Comparison of ENCODE assay signal across 8 cellular contexts in the genomic region with DNA sequence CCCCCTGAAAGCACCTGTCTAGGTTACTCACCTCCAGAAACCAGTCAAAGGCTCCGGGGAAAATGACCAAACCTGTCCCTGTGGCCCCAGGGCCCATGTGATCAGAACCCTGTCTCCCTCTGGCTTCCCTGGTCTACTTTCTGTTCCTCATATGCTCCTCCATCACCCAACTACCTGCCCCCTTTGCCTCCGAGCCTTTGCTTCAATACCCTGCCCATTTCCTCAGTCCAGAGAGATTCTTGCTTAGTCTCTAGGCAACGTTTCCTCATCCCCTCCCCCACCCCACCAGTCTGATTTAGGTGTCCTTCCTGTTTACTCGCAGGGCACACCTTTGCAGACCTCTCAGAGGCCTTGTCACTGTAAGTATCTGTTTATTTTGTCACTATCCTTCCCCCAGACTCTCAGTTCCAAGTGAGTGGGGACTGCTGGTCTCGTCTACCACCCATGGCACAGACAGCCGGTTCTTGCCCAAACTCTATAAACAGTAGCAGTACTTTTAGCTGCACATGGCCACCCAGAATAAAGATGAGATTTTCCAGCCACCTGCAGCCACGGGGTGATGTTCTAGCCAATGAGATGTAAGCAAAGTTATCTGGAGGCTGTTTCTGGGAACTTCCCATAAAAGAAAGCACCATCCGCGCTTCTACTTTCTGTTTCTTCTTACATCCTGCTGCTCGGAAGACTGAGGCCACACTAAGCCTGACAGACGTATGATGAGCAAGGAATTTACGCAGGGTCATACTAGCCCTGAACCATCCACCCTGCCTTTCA. TPM values are rescaled to one million over a fixed set of nuclear protein-coding genes. Genes with fewer than 3 reads are reported as not detected.
A peak's percentile ranks its signal among the peaks of the same experiment; 100 is the strongest.
DNase-seq lines count a peak whose midpoint lies in the region; ATAC-seq and FAIRE-seq lines count a peak whose summit lies in the region.

No MANE protein-coding gene starts in this region.

- ATAC-seq in GM19438 (IDR thresholded peaks at IDR 0.05; ENCODE audit: low read depth, unreplicated experiment), result peak; percentile 91
- ATAC-seq in HG03520 (IDR thresholded peaks at IDR 0.05; ENCODE audit: unreplicated experiment), result peak; percentile 86
- peak; percentile 78 for ATAC-seq in activated CD8-positive, alpha-beta T cell treated with anti-CD3 and anti-CD28 coated beads, Interleukin-2, amount 10 ng/mL, durations not matched to agents 7 days and 5 days
- peak; percentile 87 for ATAC-seq in stimulated activated effector memory CD8-positive, alpha-beta T cell treated with anti-CD3 and anti-CD28 coated beads, Interleukin-12 subunit alpha, Interleukin-12 subunit beta, amount 100 ng/mL, for 72 hours

- H3K4me3 Mint-ChIP-seq in activated CD8-positive, alpha-beta T cell treated with anti-CD3 and anti-CD28 coated beads, Interleukin-2, amount 10 ng/mL, durations not matched to agents 7 days and 5 days, result peak overlapping the region; percentile 75
- peak overlapping the region; percentile 83 to 91 (median 87) for H3K4me3 Mint-ChIP-seq in immature natural killer cell
- H3K4me3 Mint-ChIP-seq in stimulated activated effector memory CD8-positive, alpha-beta T cell treated with anti-CD3 and anti-CD28 coated beads, Interleukin-12 subunit alpha, Interleukin-12 subunit beta, amount 100 ng/mL, for 72 hours, result peak overlapping the region; percentile 82

- peaks cover 41% of the 10 kb centered on the region for H3K36me3 Mint-ChIP-seq in activated CD8-positive, alpha-beta T cell treated with anti-CD3 and anti-CD28 coated beads, Interleukin-2, amount 10 ng/mL, durations not matched to agents 7 days and 5 days (ENCODE audit: low read depth)
- peaks cover 0 to 3% (median 0%) of the 10 kb centered on the region in 3 donors for H3K36me3 Mint-ChIP-seq in immature natural killer cell
- H3K36me3 Mint-ChIP-seq in stimulated activated effector memory CD8-positive, alpha-beta T cell treated with anti-CD3 and anti-CD28 coated beads, Interleukin-12 subunit alpha, Interleukin-12 subunit beta, amount 100 ng/mL, for 72 hours, result peaks cover 36% of the 10 kb centered on the region

- H3K4me2 ChIP-seq in BLaER1, result peak overlapping the region; percentile 79

- CTCF ChIA-PET in activated CD8-positive, alpha-beta T cell treated with anti-CD3 and anti-CD28 coated beads, Interleukin-2, amount 10 ng/mL, durations not matched to agents 7 days and 5 days (lab: Charles Lee), result interaction anchor here (1.0 to 4.4 kb wide), 5 partner anchors 9 to 23 kb away, joined by 3 to 39 read pairs (median 4); partner anchors contain the start of gene ELOVL5

- no peaks in the 10 kb centered on the region for H3K27me3 Mint-ChIP-seq in activated CD8-positive, alpha-beta T cell treated with anti-CD3 and anti-CD28 coated beads, Interleukin-2, amount 10 ng/mL, durations not matched to agents 7 days and 5 days (ENCODE audit: low read depth)
- H3K27me3 Mint-ChIP-seq in immature natural killer cell (ENCODE audit: low read depth in 3 of 3), result peaks cover 0 to 4% (median 3%) of the 10 kb centered on the region in 3 donors

- peak overlapping the region; percentile 94 for H3K27ac Mint-ChIP-seq in activated CD8-positive, alpha-beta T cell treated with anti-CD3 and anti-CD28 coated beads, Interleukin-2, amount 10 ng/mL, durations not matched to agents 7 days and 5 days
- peak overlapping the region; percentile 96 to 100 (median 98) for H3K27ac Mint-ChIP-seq in immature natural killer cell
- H3K27ac Mint-ChIP-seq in stimulated activated effector memory CD8-positive, alpha-beta T cell treated with anti-CD3 and anti-CD28 coated beads, Interleukin-12 subunit alpha, Interleukin-12 subunit beta, amount 100 ng/mL, for 72 hours, result peak overlapping the region; percentile 99

- H3K9ac ChIP-seq in BLaER1, result peak overlapping the region; percentile 45

- H3K4me1 ChIP-seq in BLaER1, result peaks cover 62% of the 10 kb centered on the region

- H3K4me1 Mint-ChIP-seq in activated CD8-positive, alpha-beta T cell treated with anti-CD3 and anti-CD28 coated beads, Interleukin-2, amount 10 ng/mL, durations not matched to agents 7 days and 5 days (ENCODE audit: low read depth), result peaks cover 82% of the 10 kb centered on the region
- H3K4me1 Mint-ChIP-seq in immature natural killer cell, result peaks cover 85 to 93% of the 10 kb centered on the region in 2 donors
- peaks cover 86% of the 10 kb centered on the region for H3K4me1 Mint-ChIP-seq in stimulated activated effector memory CD8-positive, alpha-beta T cell treated with anti-CD3 and anti-CD28 coated beads, Interleukin-12 subunit alpha, Interleukin-12 subunit beta, amount 100 ng/mL, for 72 hours

- H3K9me3 Mint-ChIP-seq in activated CD8-positive, alpha-beta T cell treated with anti-CD3 and anti-CD28 coated beads, Interleukin-2, amount 10 ng/mL, durations not matched to agents 7 days and 5 days (ENCODE audit: insufficient read depth), result peaks cover 4% of the 10 kb centered on the region
- no peaks in the 10 kb centered on the region for H3K9me3 Mint-ChIP-seq in immature natural killer cell
- H3K9me3 Mint-ChIP-seq in stimulated activated effector memory CD8-positive, alpha-beta T cell treated with anti-CD3 and anti-CD28 coated beads, Interleukin-12 subunit alpha, Interleukin-12 subunit beta, amount 100 ng/mL, for 72 hours, result no peaks in the 10 kb centered on the region

- no peaks in the 10 kb centered on the region for H3K27me3 ChIP-seq in BLaER1

- POLR2A ChIA-PET in activated CD8-positive, alpha-beta T cell treated with anti-CD3 and anti-CD28 coated beads, Interleukin-2, amount 10 ng/mL, durations not matched to agents 7 days and 5 days (lab: Charles Lee), result interaction anchor here (0.5 to 6.0 kb wide), 6 partner anchors 9 to 32 kb away, joined by 3 to 61 read pairs (median 8); partner anchors contain the start of gene ELOVL5

- peak overlapping the region; percentile 34 for H3K4me3 ChIP-seq in BLaER1

- no peak for FAIRE-seq in frontal cortex (lab: Jason Lieb, UNC)

- peaks cover 100% of the 10 kb centered on the region for H4K20me1 ChIP-seq in BLaER1

- peaks cover 15% of the 10 kb centered on the region; the same call in 1 of the 2 replicates for H3K9me3 ChIP-seq in BLaER1

- peak overlapping the region; percentile 47 for H3K27ac ChIP-seq in BLaER1

- peak; percentile 84 for DNase-seq in activated CD8-positive, alpha-beta T cell treated with anti-CD3 and anti-CD28 coated beads, Interleukin-2, amount 10 ng/mL, durations not matched to agents 7 days and 5 days
- peak; percentile 72 to 75 (median 75) for DNase-seq in immature natural killer cell
- peak; percentile 29 to 80 for DNase-seq in stimulated activated effector memory CD8-positive, alpha-beta T cell treated with anti-CD3 and anti-CD28 coated beads, Interleukin-12 subunit alpha, Interleukin-12 subunit beta, amount 100 ng/mL, for 72 hours (ENCODE audit: low spot score in 2 of 2)
- DNase-seq in UCSD-AML1 (lab: John Stamatoyannopoulos, UW; ENCODE audit: unreplicated experiment), result no peak
- no peak for DNase-seq in frontal cortex (ENCODE audit: low spot score in 2 of 2)

- peaks cover 58% of the 10 kb centered on the region for H3K36me3 ChIP-seq in BLaER1

RNA-seq across cellular contexts. Expression of gene ELOVL5, which starts 13.3 kb away (rescaled TPM):
- 100 to 1,000 TPM; 116 TPM for total RNA-seq in activated CD8-positive, alpha-beta T cell treated with anti-CD3 and anti-CD28 coated beads, Interleukin-2, amount 10 ng/mL, durations not matched to agents 7 days and 5 days
- polyA plus RNA-seq in immature natural killer cell, result 10 to 100 TPM; 45.4 to 85.2 (median 63.0) TPM
- total RNA-seq in frontal cortex, result 50.5 TPM

Comparison
In these comparisons a context has a peak if more than half of its experiments do, and no peak if none do; other contexts are left out.
1. DNase-seq: peak in activated CD8-positive, alpha-beta T cell treated with anti-CD3 and anti-CD28 coated beads, Interleukin-2, amount 10 ng/mL, durations not matched to agents 7 days and 5 days (single experiment), immature natural killer cell (3 of 3) and stimulated activated effector memory CD8-positive, alpha-beta T cell treated with anti-CD3 and anti-CD28 coated beads, Interleukin-12 subunit alpha, Interleukin-12 subunit beta, amount 100 ng/mL, for 72 hours (2 of 2); none in UCSD-AML1 (single experiment) and frontal cortex (0 of 2).
2. Peak in every context shown above with its lines, with median percentiles within 50 percentile points of each other: ATAC-seq, H3K27ac Mint-ChIP-seq and H3K4me3 Mint-ChIP-seq.